Comparison of ENCODE assay signal across 22 cellular contexts in the genomic region with DNA sequence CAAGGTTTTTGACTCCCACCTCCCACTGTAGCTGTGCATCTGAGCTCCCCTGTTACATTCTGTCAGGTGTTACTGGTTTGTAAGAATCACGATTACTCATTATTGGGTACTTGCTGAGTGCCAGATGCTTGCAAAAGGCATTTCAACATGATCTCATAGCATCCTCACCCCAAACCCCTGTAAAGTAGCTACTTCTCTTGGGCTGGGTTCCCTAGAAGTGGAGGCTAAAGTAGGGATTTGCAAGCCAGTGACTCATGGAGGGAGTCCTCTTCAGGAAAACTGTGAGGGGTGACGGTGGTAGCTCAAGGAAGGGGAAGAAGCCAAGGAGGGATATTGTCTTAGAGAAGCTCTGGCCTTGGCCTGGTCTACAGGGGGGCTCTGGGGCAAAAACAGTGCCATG.
DNase-seq lines count a peak whose midpoint lies in the region; ATAC-seq and TF ChIP-seq lines count a peak whose summit lies in the region.
"Had no signal": no experiment of that assay in that cellular context is flagged by ENCODE, and none has a peak within 500 bp of the region (broad histone marks: within the 10 kb centered on the region; RNA-seq: fewer than 3 reads in every experiment).

No MANE protein-coding gene starts in this region.

- peaks cover 55% of the 10 kb centered on the region for H3K4me1 Mint-ChIP-seq in brain

- no peaks in the 10 kb centered on the region for H3K36me3 Mint-ChIP-seq in brain

- H3K4me3 Mint-ChIP-seq in brain = no peak overlapping the region
- H3K4me3 Mint-ChIP-seq: activated CD4-positive, alpha-beta T cell treated with anti-CD3 and anti-CD28 coated beads for 36 hours; GM23338; stimulated activated naive CD8-positive, alpha-beta T cell treated with anti-CD3 and anti-CD28 coated beads, Interleukin-15, Interleukin-2, amounts not matched to agents 100 ng/mL and 50 ng/mL, for 24 hours had no signal

- TF ChIP-seq CTCF in brain (conservative IDR thresholded peaks at IDR 0.05) = no peak

- peaks cover 0 to 2% (median 0%) of the 10 kb centered on the region in 5 experiments for H3K9me3 Mint-ChIP-seq in brain
- H3K9me3 Mint-ChIP-seq: GM23338; stimulated activated naive CD8-positive, alpha-beta T cell treated with anti-CD3 and anti-CD28 coated beads, Interleukin-15, Interleukin-2, amounts not matched to agents 100 ng/mL and 50 ng/mL, for 24 hours had no signal

- DNase-seq in A172 (ENCODE audit: low spot score) (peak; percentile 44), GM04503 (ENCODE audit: low read depth) (peak; percentile 31), iris pigment epithelial cell (ENCODE audit: low read depth) (peak; percentile 13), HUDEP-2 (lab: John Stamatoyannopoulos, UW; ENCODE audit: unreplicated experiment in 76 of 76) (no peak)
- no peak for DNase-seq in NK-92 treated with Interleukin-12 subunit alpha and Interleukin-12 subunit beta, amount 100 ng/mL, for 24 hours (lab: John Stamatoyannopoulos, UW)
- DNase-seq: ACHN; activated CD4-positive, alpha-beta T cell treated with anti-CD3 and anti-CD28 coated beads for 36 hours; activated effector memory CD4-positive, alpha-beta T cell treated with anti-CD3 and anti-CD28 coated beads, Interleukin-2, amount 50 U/mL, for 16 hours; aorta; cortex of kidney; GDM1; heart right ventricle; islet precursor cell; KG1; NCI-H2171; upper lobe of right lung had no signal

- H3K27me3 Mint-ChIP-seq in brain = peaks cover 2% of the 10 kb centered on the region
- H3K27me3 Mint-ChIP-seq: activated CD4-positive, alpha-beta T cell treated with anti-CD3 and anti-CD28 coated beads for 36 hours; stimulated activated naive CD8-positive, alpha-beta T cell treated with anti-CD3 and anti-CD28 coated beads, Interleukin-15, Interleukin-2, amounts not matched to agents 100 ng/mL and 50 ng/mL, for 24 hours had no signal

- H3K27ac Mint-ChIP-seq in brain = peak overlapping the region; percentile 9 to 96 (median 64)
- H3K27ac Mint-ChIP-seq: GM23338; stimulated activated naive CD8-positive, alpha-beta T cell treated with anti-CD3 and anti-CD28 coated beads, Interleukin-15, Interleukin-2, amounts not matched to agents 100 ng/mL and 50 ng/mL, for 24 hours had no signal

- ATAC-seq in HG02885 (IDR thresholded peaks at IDR 0.05; ENCODE audit: poor library complexity, unreplicated experiment) = no peak
- no peak for ATAC-seq in SK-N-SH treated with all-trans-retinoic acid at 6 μM for 48 hours
- ATAC-seq: activated CD4-positive, alpha-beta T cell treated with anti-CD3 and anti-CD28 coated beads for 36 hours; Panc1 had no signal

TF ChIP-seq in SK-N-SH treated with all-trans-retinoic acid at 6 μM for 48 hours, 23 proteins besides CTCF, POLR2A, EP300 and RAD21:
- TF ChIP-seq, protein P1, sequence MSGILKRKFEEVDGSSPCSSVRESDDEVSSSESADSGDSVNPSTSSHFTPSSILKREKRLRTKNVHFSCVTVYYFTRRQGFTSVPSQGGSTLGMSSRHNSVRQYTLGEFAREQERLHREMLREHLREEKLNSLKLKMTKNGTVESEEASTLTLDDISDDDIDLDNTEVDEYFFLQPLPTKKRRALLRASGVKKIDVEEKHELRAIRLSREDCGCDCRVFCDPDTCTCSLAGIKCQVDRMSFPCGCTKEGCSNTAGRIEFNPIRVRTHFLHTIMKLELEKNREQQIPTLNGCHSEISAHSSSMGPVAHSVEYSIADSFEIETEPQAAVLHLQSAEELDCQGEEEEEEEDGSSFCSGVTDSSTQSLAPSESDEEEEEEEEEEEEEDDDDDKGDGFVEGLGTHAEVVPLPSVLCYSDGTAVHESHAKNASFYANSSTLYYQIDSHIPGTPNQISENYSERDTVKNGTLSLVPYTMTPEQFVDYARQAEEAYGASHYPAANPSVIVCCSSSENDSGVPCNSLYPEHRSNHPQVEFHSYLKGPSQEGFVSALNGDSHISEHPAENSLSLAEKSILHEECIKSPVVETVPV (CRISPR knock-in tag; IDR thresholded peaks at IDR 0.05) = no peak
- TF ChIP-seq ZFP3 (CRISPR knock-in tag; IDR thresholded peaks at IDR 0.05) = no peak

Comparison
In these comparisons a context has a peak if more than half of its experiments do, and no peak if none do; other contexts are left out.
1. DNase-seq: peak in A172 (single experiment), GM04503 (single experiment) and iris pigment epithelial cell (single experiment); none in NK-92 treated with Interleukin-12 subunit alpha and Interleukin-12 subunit beta, amount 100 ng/mL, for 24 hours (single experiment) and HUDEP-2 (0 of 76).